ENCODE assay signal across 8 cellular contexts in genomic region chr10:120735773-120736371, GRCh38.
A peak's percentile ranks its signal among the peaks of the same experiment; 100 is the strongest.
DNase-seq lines count a peak whose midpoint lies in the region; ATAC-seq, FAIRE-seq and TF ChIP-seq lines count a peak whose summit lies in the region.

No MANE protein-coding gene starts in this region.

- FAIRE-seq in islet of Langerhans (lab: Jason Lieb, UNC): peak; percentile 98

- H3K36me3 Mint-ChIP-seq in WTC11: no peaks in the 10 kb centered on the region
- H3K36me3 Mint-ChIP-seq in activated T-helper 2 cell treated with anti-CD3 and anti-CD28 coated beads, Interferon-gamma antibody, Interleukin-2, Interleukin-4, amounts not matched to agents 10 μg/mL and 5 μg/mL and 100 μg/mL, durations not matched to agents 14 hours and 24 hours and 36 hours (ENCODE audit: low read depth): no peaks in the 10 kb centered on the region

- ATAC-seq in left ventricle myocardium superior: no peak
- peak; percentile 47; the same call in 1 of the 2 replicates for ATAC-seq in WTC11

- H3K36me3 ChIP-seq in cardiac muscle cell: no peaks in the 10 kb centered on the region

- intact Hi-C loops in left ventricle myocardium superior (cut with micrococcal nuclease): no loop called here
- intact Hi-C loops in activated T-helper 2 cell treated with anti-CD3 and anti-CD28 coated beads, Interferon-gamma antibody, Interleukin-2, Interleukin-4, amounts not matched to agents 10 μg/mL and 5 μg/mL and 100 μg/mL, durations not matched to agents 14 hours and 24 hours and 36 hours (cut with micrococcal nuclease): loop anchor here (2.0 kb wide), 1 partner anchor 313 kb away; no protein-coding TSS in a partner anchor

- H3K27ac Mint-ChIP-seq in WTC11: no peak overlapping the region
- H3K27ac Mint-ChIP-seq in activated T-helper 2 cell treated with anti-CD3 and anti-CD28 coated beads, Interferon-gamma antibody, Interleukin-2, Interleukin-4, amounts not matched to agents 10 μg/mL and 5 μg/mL and 100 μg/mL, durations not matched to agents 14 hours and 24 hours and 36 hours: no peak overlapping the region

- POLR2A ChIA-PET in WTC11 (lab: Charles Lee): no interaction called here

- H3K4me1 ChIP-seq in cardiac muscle cell (ENCODE audit: low read depth): no peaks in the 10 kb centered on the region

- TF ChIP-seq CTCF in cardiac muscle cell (IDR thresholded peaks at IDR 0.05; ENCODE audit: low read depth, low read length) (peak; percentile 67), WTC11 (IDR thresholded peaks at IDR 0.05) (peak; percentile 57)

- peaks cover 3% of the 10 kb centered on the region; the same call in 1 of the 2 replicates for H3K9me3 Mint-ChIP-seq in WTC11
- no peaks in the 10 kb centered on the region for H3K9me3 Mint-ChIP-seq in activated T-helper 2 cell treated with anti-CD3 and anti-CD28 coated beads, Interferon-gamma antibody, Interleukin-2, Interleukin-4, amounts not matched to agents 10 μg/mL and 5 μg/mL and 100 μg/mL, durations not matched to agents 14 hours and 24 hours and 36 hours

- H3K4me3 Mint-ChIP-seq in WTC11: no peak overlapping the region
- H3K4me3 Mint-ChIP-seq in activated T-helper 2 cell treated with anti-CD3 and anti-CD28 coated beads, Interferon-gamma antibody, Interleukin-2, Interleukin-4, amounts not matched to agents 10 μg/mL and 5 μg/mL and 100 μg/mL, durations not matched to agents 14 hours and 24 hours and 36 hours (ENCODE audit: low read depth): no peak overlapping the region

- H3K4me1 Mint-ChIP-seq in WTC11: no peaks in the 10 kb centered on the region
- no peaks in the 10 kb centered on the region for H3K4me1 Mint-ChIP-seq in activated T-helper 2 cell treated with anti-CD3 and anti-CD28 coated beads, Interferon-gamma antibody, Interleukin-2, Interleukin-4, amounts not matched to agents 10 μg/mL and 5 μg/mL and 100 μg/mL, durations not matched to agents 14 hours and 24 hours and 36 hours (ENCODE audit: low read depth)

- no peaks in the 10 kb centered on the region for H3K27me3 Mint-ChIP-seq in WTC11 (ENCODE audit: low read depth)
- no peaks in the 10 kb centered on the region for H3K27me3 Mint-ChIP-seq in activated T-helper 2 cell treated with anti-CD3 and anti-CD28 coated beads, Interferon-gamma antibody, Interleukin-2, Interleukin-4, amounts not matched to agents 10 μg/mL and 5 μg/mL and 100 μg/mL, durations not matched to agents 14 hours and 24 hours and 36 hours (ENCODE audit: low read depth)

- H3K27ac ChIP-seq in cardiac muscle cell: no peak overlapping the region

- H3K27me3 ChIP-seq in cardiac muscle cell: no peaks in the 10 kb centered on the region

- CTCF ChIA-PET in WTC11 (lab: Charles Lee): interaction anchor here (0.7 to 1.4 kb wide), 4 partner anchors 9 to 514 kb away, joined by 3 to 4 read pairs (median 4); no protein-coding TSS in a partner anchor

- DNase-seq in cardiac muscle cell (ENCODE audit: low read depth in 1 of 2, low spot score in 1 of 2): peak; percentile 14 to 24
- no peak for DNase-seq in left ventricle myocardium superior
- DNase-seq in Kasumi-1 (lab: John Stamatoyannopoulos, UW): peak; percentile 65 to 85
- DNase-seq in WTC11 (ENCODE audit: low spot score): no peak
- no peak for DNase-seq in activated T-helper 2 cell treated with anti-CD3 and anti-CD28 coated beads, Interferon-gamma antibody, Interleukin-2, Interleukin-4, amounts not matched to agents 10 μg/mL and 5 μg/mL and 100 μg/mL, durations not matched to agents 14 hours and 24 hours and 36 hours (ENCODE audit: low spot score)
- DNase-seq in NCI-H128 (lab: John Stamatoyannopoulos, UW; ENCODE audit: unreplicated experiment): no peak
- no peak for DNase-seq in stimulated activated CD4-positive, alpha-beta T cell treated with anti-CD3 and anti-CD28 coated beads, Interleukin-2, amount 100 ng/mL, for 24 hours

- no peaks in the 10 kb centered on the region for H3K9me3 ChIP-seq in cardiac muscle cell (ENCODE audit: low read depth)

- H3K4me3 ChIP-seq in cardiac muscle cell: no peak overlapping the region

TF ChIP-seq in WTC11, 78 proteins besides CTCF, POLR2A, EP300 and RAD21:
- TF ChIP-seq CREM (CRISPR knock-in tag; IDR thresholded peaks at IDR 0.05) (no peak), RORB (CRISPR knock-in tag; IDR thresholded peaks at IDR 0.05) (no peak), USF1 (CRISPR knock-in tag; IDR thresholded peaks at IDR 0.05) (no peak), GRHL2 (CRISPR knock-in tag; IDR thresholded peaks at IDR 0.05; ENCODE audit: insufficient replicate concordance, severe bottlenecking) (no peak), AFF4 (CRISPR knock-in tag; IDR thresholded peaks at IDR 0.05; ENCODE audit: borderline replicate concordance) (no peak)

Comparison
In these comparisons a context has a peak if more than half of its experiments do, and no peak if none do; other contexts are left out.
1. DNase-seq: peak in cardiac muscle cell (2 of 2) and Kasumi-1 (2 of 2); none in left ventricle myocardium superior (single experiment), WTC11 (single experiment), activated T-helper 2 cell treated with anti-CD3 and anti-CD28 coated beads, Interferon-gamma antibody, Interleukin-2, Interleukin-4, amounts not matched to agents 10 μg/mL and 5 μg/mL and 100 μg/mL, durations not matched to agents 14 hours and 24 hours and 36 hours (single experiment), NCI-H128 (single experiment) and stimulated activated CD4-positive, alpha-beta T cell treated with anti-CD3 and anti-CD28 coated beads, Interleukin-2, amount 100 ng/mL, for 24 hours (0 of 2).